ENCODE assay signal across 9 cellular contexts in the genomic region with DNA sequence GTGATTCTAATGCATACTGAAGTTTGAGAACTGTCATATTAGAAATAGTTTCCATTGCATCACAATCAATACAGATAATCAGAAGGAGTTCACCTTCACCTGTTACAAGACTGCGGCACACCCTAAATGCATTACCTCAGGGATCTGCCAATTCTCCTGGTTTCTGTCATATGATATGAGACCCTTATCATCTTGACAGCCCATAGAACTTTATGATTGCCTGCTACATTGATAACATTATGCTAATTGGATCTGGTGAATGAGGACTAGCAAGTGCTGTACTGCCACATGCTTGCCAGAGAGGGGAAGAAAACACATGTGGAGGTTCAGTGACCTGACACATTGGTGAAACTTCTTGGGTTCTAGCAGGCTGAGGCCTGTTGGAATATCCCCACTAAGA. TPM values are rescaled to one million over a fixed set of nuclear protein-coding genes. Genes with fewer than 3 reads are reported as not detected.
"Had no signal": no experiment of that assay in that cellular context is flagged by ENCODE, and none has a peak within 500 bp of the region (broad histone marks: within the 10 kb centered on the region; RNA-seq: fewer than 3 reads in every experiment).

No MANE protein-coding gene starts in this region.

- H3K9ac ChIP-seq: GM23248 had no signal

- H3K9me3 Mint-ChIP-seq: HFFc6 had no signal

- H3K4me3 Mint-ChIP-seq: HFFc6 had no signal

- H3K27ac Mint-ChIP-seq: HFFc6 had no signal

- H3K36me3 ChIP-seq: HAP-1 had no signal

- H3K4me1 ChIP-seq: HAP-1 had no signal

- H3K9me3 ChIP-seq: HAP-1 had no signal

- H3K27ac ChIP-seq: GM23248 had no signal

- ATAC-seq: HCT116, K562 had no signal

- DNase-seq: GM23248, GOT3, H7, HFFc6, IMR-90 had no signal

- H3K4me3 ChIP-seq: GM23248, HAP-1, K562 had no signal

RNA-seq across cellular contexts. Expression of gene CTXND1, which starts 57.8 kb away (rescaled TPM):
- total RNA-seq: GM23248, H7, HFFc6, HT-29, IMR-90, K562 had no signal
- polyA plus RNA-seq: GM23248, IMR-90 had no signal
